In genomic region chr1:224149733-224150132, GRCh38 we compare ENCODE assay signal across 24 cellular contexts.
"Had no signal": no experiment of that assay in that cellular context is flagged by ENCODE, and none has a peak within 500 bp of the region (broad histone marks: within the 10 kb centered on the region; RNA-seq: fewer than 3 reads in every experiment).

No MANE protein-coding gene starts in this region.

- H3K27me3 ChIP-seq: ovary, right atrium auricular region, spleen, upper lobe of left lung had no signal

- H3K4me3 Mint-ChIP-seq: activated B cell treated with CpG ODN at 0.5 μM for 24 hours; activated CD4-positive, alpha-beta T cell treated with anti-CD3 and anti-CD28 coated beads for 36 hours; activated naive CD4-positive, alpha-beta T cell treated with anti-CD3 and anti-CD28 coated beads, Interleukin-2, amount 50 U/mL, for 24 hours; brain; mesothelial cell of epicardium; natural killer cell treated with Interleukin-12 subunit alpha and Interleukin-12 subunit beta and Interleukin-15 and Interleukin-18, amount 100 ng/mL, for 72 hours; T-helper 1 cell treated with Interleukin-12 subunit alpha and Interleukin-12 subunit beta and Interleukin-4 antibody, amounts not matched to agents 30 μg/mL and 1 μg/mL, for 36 hours had no signal

- H3K9me3 Mint-ChIP-seq: activated B cell treated with CpG ODN at 0.5 μM for 24 hours; activated naive CD4-positive, alpha-beta T cell treated with anti-CD3 and anti-CD28 coated beads, Interleukin-2, amount 50 U/mL, for 24 hours; brain; mesothelial cell of epicardium; natural killer cell treated with Interleukin-12 subunit alpha and Interleukin-12 subunit beta and Interleukin-15 and Interleukin-18, amount 100 ng/mL, for 72 hours; T-helper 1 cell treated with Interleukin-12 subunit alpha and Interleukin-12 subunit beta and Interleukin-4 antibody, amounts not matched to agents 30 μg/mL and 1 μg/mL, for 36 hours had no signal

- H3K9me3 ChIP-seq: lower lobe of right lung, ovary, prostate gland, right atrium auricular region, spleen, thoracic aorta, upper lobe of left lung had no signal

- H3K27me3 Mint-ChIP-seq: activated B cell treated with CpG ODN at 0.5 μM for 24 hours; activated CD4-positive, alpha-beta T cell treated with anti-CD3 and anti-CD28 coated beads for 36 hours; activated naive CD4-positive, alpha-beta T cell treated with anti-CD3 and anti-CD28 coated beads, Interleukin-2, amount 50 U/mL, for 24 hours; natural killer cell treated with Interleukin-12 subunit alpha and Interleukin-12 subunit beta and Interleukin-15 and Interleukin-18, amount 100 ng/mL, for 72 hours had no signal

- ATAC-seq: activated CD4-positive, alpha-beta T cell treated with anti-CD3 and anti-CD28 coated beads for 36 hours; esophagus mucosa; left lobe of liver; lower lobe of right lung; natural killer cell treated with Interleukin-12 subunit alpha and Interleukin-12 subunit beta and Interleukin-15 and Interleukin-18, amount 100 ng/mL, for 72 hours had no signal

- H3K4me1 ChIP-seq: lower lobe of right lung, prostate gland, right atrium auricular region, upper lobe of left lung had no signal

- H3K4me3 ChIP-seq: lower lobe of right lung, ovary, prostate gland, right atrium auricular region, spleen, thoracic aorta, upper lobe of left lung had no signal

- DNase-seq: activated B cell treated with CpG ODN at 0.5 μM for 24 hours; activated CD4-positive, alpha-beta T cell treated with anti-CD3 and anti-CD28 coated beads for 36 hours; activated CD4-positive, alpha-beta T cell treated with anti-CD3 and anti-CD28 coated beads, Interleukin-2, amount 50 U/mL, for 4 hours; activated gamma-delta T cell treated with Interleukin-2 at 50 U/mL for 16 hours; aorta; dermis blood vessel endothelial cell; effector memory CD4-positive, alpha-beta T cell; foreskin melanocyte; lower lobe of right lung; ovary; spleen; stimulated activated CD4-positive, alpha-beta T cell treated with anti-CD3 and anti-CD28 coated beads, Interleukin-4, amount 100 ng/mL, for 1 hour; stimulated activated naive CD4-positive, alpha-beta T cell; upper lobe of left lung had no signal

- H3K27ac ChIP-seq: lower lobe of right lung, ovary, prostate gland, right atrium auricular region, spleen, thoracic aorta, upper lobe of left lung had no signal

- H3K4me1 Mint-ChIP-seq: brain, mesothelial cell of epicardium had no signal

- H3K36me3 ChIP-seq: ovary, prostate gland, right atrium auricular region had no signal

- H3K27ac Mint-ChIP-seq: activated B cell treated with CpG ODN at 0.5 μM for 24 hours; activated CD4-positive, alpha-beta T cell treated with anti-CD3 and anti-CD28 coated beads for 36 hours; activated naive CD4-positive, alpha-beta T cell treated with anti-CD3 and anti-CD28 coated beads, Interleukin-2, amount 50 U/mL, for 24 hours; brain; mesothelial cell of epicardium; natural killer cell treated with Interleukin-12 subunit alpha and Interleukin-12 subunit beta and Interleukin-15 and Interleukin-18, amount 100 ng/mL, for 72 hours; T-helper 1 cell treated with Interleukin-12 subunit alpha and Interleukin-12 subunit beta and Interleukin-4 antibody, amounts not matched to agents 30 μg/mL and 1 μg/mL, for 36 hours had no signal
